8 cellular contexts compared by ENCODE assay signal in the genomic region with DNA sequence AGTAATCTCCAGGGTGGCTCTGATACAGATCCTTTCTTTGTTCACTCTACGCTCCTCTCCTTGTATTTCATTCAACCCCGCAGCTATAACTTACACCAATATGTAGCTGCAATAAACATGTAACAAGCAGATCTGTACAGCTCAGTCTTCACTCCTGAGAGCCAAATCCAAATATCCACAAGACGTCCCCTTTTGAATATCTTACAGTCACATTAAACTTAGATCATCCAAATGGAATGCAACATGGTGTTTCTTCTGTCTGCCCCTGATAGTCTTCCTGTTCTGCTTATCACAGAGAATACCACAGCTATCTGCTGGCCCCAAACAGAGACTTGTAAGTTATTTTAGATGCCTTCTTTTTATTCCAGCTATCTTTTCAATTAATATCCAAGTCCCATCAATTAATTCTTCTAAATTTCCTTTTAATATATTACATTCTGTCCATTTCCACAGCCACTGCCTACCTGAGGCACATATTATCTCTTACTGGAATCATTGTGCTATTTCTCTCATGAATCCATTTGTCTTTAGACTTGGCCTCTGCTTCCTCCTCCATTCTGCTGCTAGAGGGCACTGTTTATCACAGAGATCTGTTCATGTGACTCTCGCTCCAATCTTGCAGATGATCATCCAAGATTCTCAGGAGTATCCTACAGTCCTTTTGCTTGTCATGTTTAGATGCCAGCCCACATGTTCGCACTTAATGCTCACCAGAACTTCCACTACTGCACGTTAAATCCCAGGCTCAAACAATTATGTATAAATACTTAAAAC.
DNase-seq lines count a peak whose midpoint lies in the region; ATAC-seq and TF ChIP-seq lines count a peak whose summit lies in the region.

No MANE protein-coding gene starts in this region.

- H3K36me3 ChIP-seq in H7 (replicated peaks; ENCODE audit: control insufficient read depth, insufficient read depth, low read length), result no peaks in the 10 kb centered on the region
- H3K36me3 ChIP-seq in Peyer's patch, result no peaks in the 10 kb centered on the region

- H3K4me1 ChIP-seq in Peyer's patch, result no peaks in the 10 kb centered on the region

- DNase-seq in AG20443 (ENCODE audit: low spot score), result peak; percentile 63
- peak; percentile 52 for DNase-seq in H7
- no peak for DNase-seq in Peyer's patch
- DNase-seq in inferior parietal cortex (ENCODE audit: extremely low spot score), result peak; percentile 36
- no peak for DNase-seq in hippocampal formation (lab: John Stamatoyannopoulos, UW)
- no peak for DNase-seq in activated CD8-positive, alpha-beta memory T cell treated with anti-CD3 and anti-CD28 coated beads, Interleukin-2, amount 50 U/mL, for 48 hours
- no peak for DNase-seq in stimulated activated naive CD8-positive, alpha-beta T cell treated with anti-CD3 and anti-CD28 coated beads, Interleukin-15, amount 100 ng/mL, for 72 hours

- H3K27me3 Mint-ChIP-seq in stimulated activated naive CD8-positive, alpha-beta T cell treated with anti-CD3 and anti-CD28 coated beads, Interleukin-15, amount 100 ng/mL, for 72 hours, result peaks cover 11% of the 10 kb centered on the region

- TF ChIP-seq POLR2A in Peyer's patch (IDR thresholded peaks at IDR 0.05), result no peak

- peak in 4 of 6 experiments; percentile 9 to 21 (median 20) for TF ChIP-seq CTCF in Peyer's patch (IDR thresholded peaks at IDR 0.05)

- H3K27me3 ChIP-seq in H7 (ENCODE audit: control insufficient read depth, insufficient read depth, low read length), result no peaks in the 10 kb centered on the region
- no peaks in the 10 kb centered on the region for H3K27me3 ChIP-seq in Peyer's patch

- H3K9me3 Mint-ChIP-seq in stimulated activated naive CD8-positive, alpha-beta T cell treated with anti-CD3 and anti-CD28 coated beads, Interleukin-15, amount 100 ng/mL, for 72 hours, result no peaks in the 10 kb centered on the region

- no peak for ATAC-seq in stimulated activated naive CD8-positive, alpha-beta T cell treated with anti-CD3 and anti-CD28 coated beads, Interleukin-15, amount 100 ng/mL, for 72 hours
- no peak for ATAC-seq in GM19328 (IDR thresholded peaks at IDR 0.05; ENCODE audit: unreplicated experiment)

- no peaks in the 10 kb centered on the region for H3K9me3 ChIP-seq in Peyer's patch

- H3K4me3 ChIP-seq in H7 (ENCODE audit: insufficient read depth, low read depth, low read length), result no peak overlapping the region
- H3K4me3 ChIP-seq in Peyer's patch, result no peak overlapping the region

- H3K4me1 Mint-ChIP-seq in stimulated activated naive CD8-positive, alpha-beta T cell treated with anti-CD3 and anti-CD28 coated beads, Interleukin-15, amount 100 ng/mL, for 72 hours, result no peaks in the 10 kb centered on the region

- no peak overlapping the region for H3K27ac ChIP-seq in Peyer's patch

- no peak overlapping the region for H3K27ac Mint-ChIP-seq in stimulated activated naive CD8-positive, alpha-beta T cell treated with anti-CD3 and anti-CD28 coated beads, Interleukin-15, amount 100 ng/mL, for 72 hours

- H3K4me3 Mint-ChIP-seq in stimulated activated naive CD8-positive, alpha-beta T cell treated with anti-CD3 and anti-CD28 coated beads, Interleukin-15, amount 100 ng/mL, for 72 hours, result no peak overlapping the region

Comparison
In these comparisons a context has a peak if more than half of its experiments do, and no peak if none do; other contexts are left out.
1. DNase-seq: peak in AG20443 (single experiment), H7 (single experiment) and inferior parietal cortex (single experiment); none in Peyer's patch (0 of 3), hippocampal formation (0 of 2), activated CD8-positive, alpha-beta memory T cell treated with anti-CD3 and anti-CD28 coated beads, Interleukin-2, amount 50 U/mL, for 48 hours (single experiment) and stimulated activated naive CD8-positive, alpha-beta T cell treated with anti-CD3 and anti-CD28 coated beads, Interleukin-15, amount 100 ng/mL, for 72 hours (0 of 2).